In the genomic region with DNA sequence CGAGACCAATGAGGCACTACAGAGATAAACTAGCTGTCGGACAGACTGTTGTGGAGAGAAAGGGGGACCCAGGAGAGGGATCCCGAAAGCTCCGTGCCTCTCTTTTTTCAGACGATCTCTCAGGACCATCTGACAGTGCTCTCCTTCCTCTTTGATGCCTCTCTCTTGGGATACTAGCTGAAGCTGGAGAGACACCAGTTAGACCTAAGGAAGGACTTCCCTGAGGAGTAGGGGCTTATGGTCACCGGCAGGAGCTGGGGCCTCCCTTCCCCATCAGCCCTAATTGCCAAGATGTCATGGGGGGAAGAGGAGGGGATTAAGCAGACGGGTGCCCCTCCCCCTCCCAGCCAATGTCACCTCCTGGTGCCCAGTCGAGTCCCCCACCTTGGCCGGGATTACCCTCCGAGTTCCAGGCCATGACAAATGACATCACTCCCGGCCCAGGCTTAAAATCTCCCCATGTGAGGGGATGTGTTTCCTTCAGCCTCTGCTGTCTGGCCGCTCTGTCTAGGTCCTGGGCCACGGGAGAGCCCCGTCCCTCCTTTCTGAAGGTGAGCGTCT, we compare ENCODE assay signal across 23 cellular contexts. TPM values are rescaled to one million over a fixed set of nuclear protein-coding genes. Genes with fewer than 3 reads are reported as not detected.
"Had no signal": no experiment of that assay in that cellular context is flagged by ENCODE, and none has a peak within 500 bp of the region (broad histone marks: within the 10 kb centered on the region; RNA-seq: fewer than 3 reads in every experiment).

A gene (plus strand): TSS at position 478 of the 561 bp plus-strand sequence. CDS start 12,507 bp downstream, outside the sequence.

- H3K36me3 Mint-ChIP-seq: activated naive CD4-positive, alpha-beta T cell treated with anti-CD3 and anti-CD28 coated beads, Interleukin-2, amount 50 U/mL, for 72 hours had no signal

- DNase-seq: activated CD4-positive, alpha-beta T cell treated with anti-CD3 and anti-CD28 coated beads, Interleukin-2, amount 50 U/mL, for 1 hour; activated CD8-positive, alpha-beta memory T cell treated with anti-CD3 and anti-CD28 coated beads for 24 hours; activated effector memory CD4-positive, alpha-beta T cell treated with anti-CD3 and anti-CD28 coated beads, Interleukin-2, amount 50 U/mL, for 16 hours; activated T-cell treated with anti-CD3 and anti-CD28 coated beads, Interleukin-2, amount 50 U/mL, for 72 hours; adrenal gland; effector CD8-positive, alpha-beta T cell; heart left ventricle; kidney glomerular epithelial cell; left ventricle myocardium inferior; mammary epithelial cell; ovary; stimulated activated CD4-positive, alpha-beta T cell treated with anti-CD3 and anti-CD28 coated beads, Interleukin-4, amount 100 ng/mL, for 1 hour; testis; upper lobe of left lung had no signal

- ATAC-seq: activated naive CD4-positive, alpha-beta T cell treated with anti-CD3 and anti-CD28 coated beads, Interleukin-2, amount 50 U/mL, for 72 hours; activated T-cell treated with anti-CD3 and anti-CD28 coated beads, Interleukin-2, amount 50 U/mL, for 72 hours; gastroesophageal sphincter; heart left ventricle; sciatic nerve had no signal

- H3K9me3 ChIP-seq: adrenal gland, heart left ventricle, ovary, testis, upper lobe of left lung had no signal

- H3K4me3 ChIP-seq: adrenal gland, esophagus muscularis mucosa, gastroesophageal sphincter, heart left ventricle, left ventricle myocardium inferior, ovary, smooth muscle cell, testis, upper lobe of left lung had no signal

- H3K4me1 ChIP-seq: adrenal gland, esophagus muscularis mucosa, gastroesophageal sphincter, heart left ventricle, left ventricle myocardium inferior, testis, upper lobe of left lung had no signal

- H3K36me3 ChIP-seq: adrenal gland, esophagus muscularis mucosa, gastroesophageal sphincter, heart left ventricle, left ventricle myocardium inferior, ovary, upper lobe of left lung had no signal

- H3K27me3 ChIP-seq: adrenal gland, ovary, testis had no signal

- H3K4me3 Mint-ChIP-seq: activated T-cell treated with anti-CD3 and anti-CD28 coated beads, Interleukin-2, amount 50 U/mL, for 72 hours; dendritic cell treated with granulocyte-macrophage colony-stimulating factor and Interleukin-4, amounts not matched to agents 40 ng/mL and 50 ng/mL, for 4 days had no signal

- H3K27ac Mint-ChIP-seq: activated naive CD4-positive, alpha-beta T cell treated with anti-CD3 and anti-CD28 coated beads, Interleukin-2, amount 50 U/mL, for 72 hours; activated T-cell treated with anti-CD3 and anti-CD28 coated beads, Interleukin-2, amount 50 U/mL, for 72 hours; dendritic cell treated with granulocyte-macrophage colony-stimulating factor and Interleukin-4, amounts not matched to agents 40 ng/mL and 50 ng/mL, for 4 days had no signal

- H3K27ac ChIP-seq: adrenal gland, esophagus muscularis mucosa, gastroesophageal sphincter, heart left ventricle, left ventricle myocardium inferior, ovary, testis, upper lobe of left lung had no signal

- H3K9me3 Mint-ChIP-seq: activated naive CD4-positive, alpha-beta T cell treated with anti-CD3 and anti-CD28 coated beads, Interleukin-2, amount 50 U/mL, for 72 hours; activated T-cell treated with anti-CD3 and anti-CD28 coated beads, Interleukin-2, amount 50 U/mL, for 72 hours had no signal

RNA-seq across cellular contexts. Expression of the gene that starts here (rescaled TPM):
- total RNA-seq: activated naive CD4-positive, alpha-beta T cell treated with anti-CD3 and anti-CD28 coated beads, Interleukin-2, amount 50 U/mL, for 72 hours; activated T-cell treated with anti-CD3 and anti-CD28 coated beads, Interleukin-2, amount 50 U/mL, for 72 hours; adrenal gland; cerebellum; endothelial cell of umbilical vein; esophagus muscularis mucosa; gastroesophageal sphincter; heart left ventricle; left ventricle myocardium inferior; mammary epithelial cell; myocyte; ovary; smooth muscle cell; upper lobe of left lung had no signal
- polyA plus RNA-seq: endothelial cell of umbilical vein, heart left ventricle, mammary epithelial cell, ovary, smooth muscle cell had no signal
